1 cellular context compared by ENCODE assay signal in the genomic region with DNA sequence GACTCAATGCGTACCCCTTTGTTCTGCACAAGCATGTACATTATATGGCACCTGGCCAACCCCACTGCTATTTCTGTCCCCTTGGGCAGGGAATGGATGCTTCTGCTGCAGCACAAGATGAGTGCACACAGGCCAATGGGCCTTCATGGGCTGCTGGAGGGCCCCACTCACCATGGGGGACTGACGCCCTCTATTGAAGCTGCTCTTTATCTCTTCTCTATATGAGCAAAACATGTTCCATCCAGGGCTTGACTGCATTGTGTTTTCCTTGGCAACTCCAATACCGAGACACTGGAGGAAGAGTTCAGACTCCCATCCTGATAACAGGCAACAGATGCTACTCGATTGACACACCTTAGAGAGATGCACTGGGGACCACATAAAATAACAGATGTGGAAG.
TF ChIP-seq lines count a peak whose summit lies in the region.

No MANE protein-coding gene starts in this region.

TF ChIP-seq in endothelial cell of umbilical vein, 7 proteins besides CTCF, POLR2A, EP300 and RAD21:
- TF ChIP-seq JUN (IDR thresholded peaks at IDR 0.05; ENCODE audit: borderline replicate concordance, insufficient read depth, insufficient read length, low read depth) (no peak), MYC (IDR thresholded peaks at IDR 0.05; ENCODE audit: low read depth, low read length) (no peak), EZH2 (IDR thresholded peaks at IDR 0.05; ENCODE audit: borderline replicate concordance, low read depth, low read length, severe bottlenecking) (no peak), POLR2AphosphoS5 (IDR thresholded peaks at IDR 0.05; ENCODE audit: insufficient read depth, low read depth, low read length) (no peak), GATA2 (IDR thresholded peaks at IDR 0.05; ENCODE audit: insufficient read depth, insufficient read length, low read depth, low read length) (no peak), FOS (IDR thresholded peaks at IDR 0.05; ENCODE audit: borderline replicate concordance, insufficient read depth, low read length) (no peak), MAX (IDR thresholded peaks at IDR 0.05; ENCODE audit: insufficient read depth, insufficient read length) (no peak)
